8 cellular contexts compared by ENCODE assay signal in genomic region chr11:9231848-9232177, GRCh38. TPM values are rescaled to one million over a fixed set of nuclear protein-coding genes. Genes with fewer than 3 reads are reported as not detected.
DNase-seq lines count a peak whose midpoint lies in the region; ATAC-seq and TF ChIP-seq lines count a peak whose summit lies in the region.

No MANE protein-coding gene starts in this region.

- H3K36me3 Mint-ChIP-seq in IgD-negative memory B cell (peaks cover 7% of the 10 kb centered on the region), brain (peaks cover 36% of the 10 kb centered on the region), memory B cell (peaks cover 3% of the 10 kb centered on the region)

- H3K4me1 Mint-ChIP-seq in IgD-negative memory B cell (peaks cover 13 to 28% (median 18%) of the 10 kb centered on the region in 3 donors), brain (peaks cover 59% of the 10 kb centered on the region), memory B cell (peaks cover 6% of the 10 kb centered on the region)

- TF ChIP-seq CTCF in GM12865 (IDR thresholded peaks at IDR 0.05; ENCODE audit: insufficient read depth, low read depth, low read length, missing control alignments) (no peak), brain (conservative IDR thresholded peaks at IDR 0.05) (no peak)

- DNase-seq in GM12865 (ENCODE audit: low read depth) (peak; percentile 40), memory B cell (ENCODE audit: low spot score in 2 of 2) (peak in 1 of 2 donors; percentile 10)
- DNase-seq in stimulated activated CD8-positive, alpha-beta memory T cell treated with anti-CD3 and anti-CD28 coated beads, Interleukin-4, amount 100 ng/mL, for 48 hours: no peak
- DNase-seq in activated CD4-positive, CD25-positive, alpha-beta regulatory T cell (lab: John Stamatoyannopoulos, UW): no peak

- H3K9me3 Mint-ChIP-seq in IgD-negative memory B cell (peaks cover 0 to 7% (median 3%) of the 10 kb centered on the region in 3 donors), brain (peaks cover 0 to 17% (median 9%) of the 10 kb centered on the region in 5 experiments), memory B cell (no peaks in the 10 kb centered on the region)

- peak overlapping the region; percentile 27 to 88 (median 68) for H3K4me3 Mint-ChIP-seq in IgD-negative memory B cell
- H3K4me3 Mint-ChIP-seq in brain: peak overlapping the region in 4 of 5 experiments; percentile 55 to 80 (median 62)
- H3K4me3 Mint-ChIP-seq in memory B cell: peak overlapping the region; percentile 58

- H3K27ac Mint-ChIP-seq in IgD-negative memory B cell (peak overlapping the region in 1 of 3 donors; percentile 56), brain (peak overlapping the region in 4 of 5 experiments; percentile 39 to 92 (median 88)), memory B cell (peak overlapping the region; percentile 46)

- no peak overlapping the region for H3K4me3 ChIP-seq in GM12865 (ENCODE audit: low read depth, low read length)

- ATAC-seq in memory B cell (ENCODE audit: low read depth): peak; percentile 96
- no peak for ATAC-seq in GM19452 (IDR thresholded peaks at IDR 0.05; ENCODE audit: unreplicated experiment)
- no peak for ATAC-seq in HG02571 (IDR thresholded peaks at IDR 0.05; ENCODE audit: unreplicated experiment)

- H3K27me3 Mint-ChIP-seq in IgD-negative memory B cell (peaks cover 1% of the 10 kb centered on the region), brain (no peaks in the 10 kb centered on the region), memory B cell (no peaks in the 10 kb centered on the region)

RNA-seq across cellular contexts. Expression of gene DENND5A, which starts 33.3 kb away (rescaled TPM):
- 9.3 TPM for polyA plus RNA-seq in IgD-negative memory B cell
- polyA plus RNA-seq in brain (ENCODE audit: insufficient read depth, low read depth, low replicate concordance): 74.1 TPM
